Comparison of ENCODE assay signal across 17 cellular contexts in genomic region chr19:15072930-15073647, GRCh38. TPM values are rescaled to one million over a fixed set of nuclear protein-coding genes. Genes with fewer than 3 reads are reported as not detected.
DNase-seq lines count a peak whose midpoint lies in the region; ATAC-seq and TF ChIP-seq lines count a peak whose summit lies in the region.
"Had no signal": no experiment of that assay in that cellular context is flagged by ENCODE, and none has a peak within 500 bp of the region (broad histone marks: within the 10 kb centered on the region; RNA-seq: fewer than 3 reads in every experiment).

No MANE protein-coding gene starts in this region.

- TF ChIP-seq EP300 in sigmoid colon (IDR thresholded peaks at IDR 0.05) = no peak

- H3K36me3 ChIP-seq in DOHH2 (ENCODE audit: control insufficient read depth, low read length) (no peaks in the 10 kb centered on the region), endodermal cell (ENCODE audit: control insufficient read depth, insufficient read depth, low read length) (no peaks in the 10 kb centered on the region), parathyroid adenoma (ENCODE audit: control insufficient read depth, insufficient read depth, low read length) (no peaks in the 10 kb centered on the region), sigmoid colon (no peaks in the 10 kb centered on the region)
- H3K36me3 ChIP-seq: BLaER1, tibial artery had no signal

- H3K27ac ChIP-seq in DOHH2 (ENCODE audit: low read depth, low read length) (no peak overlapping the region), endodermal cell (ENCODE audit: low read depth, low read length) (no peak overlapping the region), parathyroid adenoma (peak overlapping the region; percentile 61), sigmoid colon (no peak overlapping the region)
- H3K27ac ChIP-seq: BLaER1, KMS-11, tibial artery had no signal

- no peaks in the 10 kb centered on the region for H3K9me3 ChIP-seq in DOHH2 (ENCODE audit: control insufficient read depth, insufficient read depth, low read length)
- peaks cover 11% of the 10 kb centered on the region for H3K9me3 ChIP-seq in endodermal cell (ENCODE audit: control insufficient read depth, low read length)
- no peaks in the 10 kb centered on the region for H3K9me3 ChIP-seq in parathyroid adenoma (ENCODE audit: control insufficient read depth, low read length)
- no peaks in the 10 kb centered on the region for H3K9me3 ChIP-seq in sigmoid colon
- H3K9me3 ChIP-seq: BLaER1, tibial artery had no signal

- H3F3A ChIP-seq in DOHH2 (ENCODE audit: control insufficient read depth, insufficient read depth) = no peaks in the 10 kb centered on the region

- ATAC-seq in GM21447 (IDR thresholded peaks at IDR 0.05; ENCODE audit: unreplicated experiment) (no peak), HG03025 (IDR thresholded peaks at IDR 0.05; ENCODE audit: low FRiP score, unreplicated experiment) (no peak)
- ATAC-seq: left lobe of liver; stimulated activated naive B cell treated with anti-CD40 and anti-IgM and Interleukin-4, amounts not matched to agents 10 μg/mL and 1 μg/mL and 100 μg/mL, for 72 hours had no signal

- 80 to 84% methylated on average over 16 to 23 of the region's 23 CpGs for WGBS in endodermal cell (ENCODE audit: insufficient coverage in 1 of 2, insufficient read length in 1 of 2), 2 experiments
- 75 to 81% methylated on average over 23 of the region's 23 CpGs for WGBS in sigmoid colon, 2 donors

- H2AFZ ChIP-seq in parathyroid adenoma = peak overlapping the region; percentile 67

- peak; percentile 10 for TF ChIP-seq CTCF in DOHH2 (IDR thresholded peaks at IDR 0.05; ENCODE audit: low read depth, low read length, poor library complexity, severe bottlenecking)
- peak; percentile 26 for TF ChIP-seq CTCF in endodermal cell (conservative IDR thresholded peaks at IDR 0.05)
- peak; percentile 32 for TF ChIP-seq CTCF in parathyroid adenoma (IDR thresholded peaks at IDR 0.05)
- TF ChIP-seq CTCF in sigmoid colon (IDR thresholded peaks at IDR 0.05) = no peak

- H3K4me2 ChIP-seq in DOHH2 (ENCODE audit: low read length) (no peak overlapping the region), parathyroid adenoma (ENCODE audit: low read length) (no peak overlapping the region)
- H3K4me2 ChIP-seq: BLaER1, KMS-11 had no signal

- H3K79me2 ChIP-seq in DOHH2 (ENCODE audit: control insufficient read depth, low read length) (no peaks in the 10 kb centered on the region), parathyroid adenoma (no peaks in the 10 kb centered on the region)

- DNase-seq in M059J (ENCODE audit: low read depth) (peak; percentile 64), endodermal cell (peak; percentile 62), NCI-H1436 treated with DMSO at 0.1 percent for 48 hours (lab: John Stamatoyannopoulos, UW) (no peak), sigmoid colon (no peak)
- DNase-seq: activated naive CD8-positive, alpha-beta T cell treated with anti-CD3 and anti-CD28 coated beads for 36 hours; activated T-cell treated with anti-CD3 and anti-CD28 coated beads, Interleukin-2, amount 50 U/mL, for 24 hours; NCI-H146; stimulated activated CD4-positive, alpha-beta T cell treated with anti-CD3 and anti-CD28 coated beads, Interleukin-12 subunit alpha, Interleukin-12 subunit beta, amount 100 ng/mL, for 4 hours; stimulated activated naive B cell treated with anti-CD40 and anti-IgM and Interleukin-4, amounts not matched to agents 10 μg/mL and 1 μg/mL and 100 μg/mL, for 72 hours; tibial artery had no signal

- H3K9ac ChIP-seq in endodermal cell (ENCODE audit: extremely low read depth, low read length, poor library complexity, severe bottlenecking) = no peak overlapping the region
- no peak overlapping the region for H3K9ac ChIP-seq in parathyroid adenoma
- H3K9ac ChIP-seq: BLaER1, KMS-11 had no signal

- H3K4me1 Mint-ChIP-seq in endodermal cell = no peaks in the 10 kb centered on the region
- H3K4me1 Mint-ChIP-seq: activated naive CD8-positive, alpha-beta T cell treated with anti-CD3 and anti-CD28 coated beads for 36 hours had no signal

- H3K4me3 Mint-ChIP-seq in endodermal cell = no peak overlapping the region
- H3K4me3 Mint-ChIP-seq: activated naive CD8-positive, alpha-beta T cell treated with anti-CD3 and anti-CD28 coated beads for 36 hours; activated T-cell treated with anti-CD3 and anti-CD28 coated beads, Interleukin-2, amount 50 U/mL, for 24 hours; stimulated activated naive B cell treated with anti-CD40 and anti-IgM and Interleukin-4, amounts not matched to agents 10 μg/mL and 1 μg/mL and 100 μg/mL, for 72 hours had no signal

- H3K4me3 ChIP-seq in DOHH2 (ENCODE audit: low read length) = no peak overlapping the region
- H3K4me3 ChIP-seq in endodermal cell (ENCODE audit: low read length) = no peak overlapping the region
- no peak overlapping the region for H3K4me3 ChIP-seq in parathyroid adenoma (ENCODE audit: low read depth, low read length)
- no peak overlapping the region for H3K4me3 ChIP-seq in sigmoid colon
- H3K4me3 ChIP-seq: BLaER1, tibial artery had no signal

- no peak overlapping the region for H3K27ac Mint-ChIP-seq in endodermal cell
- H3K27ac Mint-ChIP-seq: activated naive CD8-positive, alpha-beta T cell treated with anti-CD3 and anti-CD28 coated beads for 36 hours; activated T-cell treated with anti-CD3 and anti-CD28 coated beads, Interleukin-2, amount 50 U/mL, for 24 hours; stimulated activated naive B cell treated with anti-CD40 and anti-IgM and Interleukin-4, amounts not matched to agents 10 μg/mL and 1 μg/mL and 100 μg/mL, for 72 hours had no signal

- no peaks in the 10 kb centered on the region for H4K20me1 ChIP-seq in DOHH2 (ENCODE audit: control insufficient read depth, insufficient read depth, low read depth, low read length)
- H4K20me1 ChIP-seq: BLaER1 had no signal

- no peak for TF ChIP-seq POLR2A in sigmoid colon (IDR thresholded peaks at IDR 0.05)

- H3K4me1 ChIP-seq in DOHH2 (ENCODE audit: control insufficient read depth, low read length) (no peaks in the 10 kb centered on the region), endodermal cell (ENCODE audit: control insufficient read depth, insufficient read depth, low read length) (no peaks in the 10 kb centered on the region), parathyroid adenoma (peaks cover 5% of the 10 kb centered on the region), sigmoid colon (no peaks in the 10 kb centered on the region)
- H3K4me1 ChIP-seq: BLaER1, tibial artery had no signal

- no peaks in the 10 kb centered on the region for H3K9me2 ChIP-seq in DOHH2 (replicated peaks; ENCODE audit: control insufficient read depth, low read length)

- intact Hi-C loops in sigmoid colon (cut with DNase I) = no loop called here

- no peaks in the 10 kb centered on the region for H3K36me3 Mint-ChIP-seq in endodermal cell (ENCODE audit: low read depth)
- H3K36me3 Mint-ChIP-seq: activated naive CD8-positive, alpha-beta T cell treated with anti-CD3 and anti-CD28 coated beads for 36 hours; stimulated activated naive B cell treated with anti-CD40 and anti-IgM and Interleukin-4, amounts not matched to agents 10 μg/mL and 1 μg/mL and 100 μg/mL, for 72 hours had no signal

- peaks cover 47% of the 10 kb centered on the region for H3K9me3 Mint-ChIP-seq in endodermal cell
- H3K9me3 Mint-ChIP-seq: activated naive CD8-positive, alpha-beta T cell treated with anti-CD3 and anti-CD28 coated beads for 36 hours; activated T-cell treated with anti-CD3 and anti-CD28 coated beads, Interleukin-2, amount 50 U/mL, for 24 hours; stimulated activated naive B cell treated with anti-CD40 and anti-IgM and Interleukin-4, amounts not matched to agents 10 μg/mL and 1 μg/mL and 100 μg/mL, for 72 hours had no signal

- no peaks in the 10 kb centered on the region for H3K27me3 Mint-ChIP-seq in endodermal cell (ENCODE audit: insufficient read depth)

- H3K27me3 ChIP-seq in DOHH2 (ENCODE audit: control insufficient read depth, low read length) (no peaks in the 10 kb centered on the region), endodermal cell (ENCODE audit: control insufficient read depth, insufficient read depth, low read length, poor library complexity, severe bottlenecking) (no peaks in the 10 kb centered on the region), parathyroid adenoma (ENCODE audit: control insufficient read depth, insufficient read depth, low read length) (no peaks in the 10 kb centered on the region), sigmoid colon (peaks cover 0 to 4% (median 0%) of the 10 kb centered on the region in 3 donors)
- H3K27me3 ChIP-seq: BLaER1 had no signal

RNA-seq across cellular contexts. Expression of gene OR1I1, which starts 8.9 kb away (rescaled TPM):
- total RNA-seq in M059J (2014; rRNA removed; shearing (Covaris generic)) = not detected in 2 replicates
- total RNA-seq in endodermal cell (not detected), sigmoid colon (not detected)
- polyA plus RNA-seq in endodermal cell (2013, experiment 1 of 2) = not detected
- not detected for polyA plus RNA-seq in endodermal cell (2013, experiment 2 of 2)
- not detected for polyA plus RNA-seq in sigmoid colon
- total RNA-seq: activated naive CD8-positive, alpha-beta T cell treated with anti-CD3 and anti-CD28 coated beads for 36 hours; left lobe of liver had no signal

RNA-seq across cellular contexts. Expression of gene CASP14, which starts 23.8 kb away (rescaled TPM):
- not detected in 2 replicates for total RNA-seq in M059J (2014; rRNA removed; shearing (Covaris generic))
- not detected for total RNA-seq in endodermal cell
- not detected for polyA plus RNA-seq in endodermal cell (2013, experiment 1 of 2)
- polyA plus RNA-seq in endodermal cell (2013, experiment 2 of 2) = not detected
- not detected for total RNA-seq in sigmoid colon
- not detected for polyA plus RNA-seq in sigmoid colon
- total RNA-seq: activated naive CD8-positive, alpha-beta T cell treated with anti-CD3 and anti-CD28 coated beads for 36 hours; left lobe of liver had no signal

RNA-seq across cellular contexts. Expression of gene SYDE1, which starts 34.1 kb away (rescaled TPM):
- total RNA-seq in M059J (2014; rRNA removed; shearing (Covaris generic)) = 19.7 and 38.3 TPM in 2 replicates
- total RNA-seq in endodermal cell = 10 to 100 TPM in 1 of 2 donors, 1 to 10 TPM in 1; 8.9 to 12.2 TPM
- polyA plus RNA-seq in endodermal cell (2013, experiment 1 of 2) = 12.9 TPM
- polyA plus RNA-seq in endodermal cell (2013, experiment 2 of 2) = 11.9 TPM
- total RNA-seq in sigmoid colon = 10 to 100 TPM; 29.6 to 39.9 (median 35.8) TPM
- 1 to 10 TPM; 1.2 to 5.6 (median 4.8) TPM for polyA plus RNA-seq in sigmoid colon

Comparison
In these comparisons a context has a peak if more than half of its experiments do, and no peak if none do; other contexts are left out.
1. CTCF ChIP-seq: peak in DOHH2 (single experiment), endodermal cell (single experiment) and parathyroid adenoma (single experiment); none in sigmoid colon (0 of 4).
2. DNase-seq: peak in M059J (single experiment) and endodermal cell (single experiment); none in NCI-H1436 treated with DMSO at 0.1 percent for 48 hours (single experiment) and sigmoid colon (single experiment).